Comparison of ENCODE assay signal across 12 cellular contexts in genomic region chr6:26202811-26203583, GRCh38.
DNase-seq lines count a peak whose midpoint lies in the region; ATAC-seq, FAIRE-seq and TF ChIP-seq lines count a peak whose summit lies in the region.
"Had no signal": no experiment of that assay in that cellular context is flagged by ENCODE, and none has a peak within 500 bp of the region (broad histone marks: within the 10 kb centered on the region; RNA-seq: fewer than 3 reads in every experiment).

No MANE protein-coding gene starts in this region.

- H3K9me3 ChIP-seq in GM23248 (ENCODE audit: low read depth) (no peaks in the 10 kb centered on the region), keratinocyte (ENCODE audit: control insufficient read depth, low read depth, low read length) (no peaks in the 10 kb centered on the region), heart right ventricle (no peaks in the 10 kb centered on the region)
- H3K9me3 ChIP-seq: body of pancreas had no signal

- TF ChIP-seq CTCF in VCaP (conservative IDR thresholded peaks at IDR 0.05): no peak
- TF ChIP-seq CTCF in keratinocyte (optimal IDR thresholded peaks at IDR 0.05 in 1 of 3, IDR thresholded peaks at IDR 0.05 in 1 of 3, conservative IDR thresholded peaks at IDR 0.05 in 1 of 3; ENCODE audit: extremely low read depth in 1 of 3, insufficient read depth in 2 of 3, low read length in 3 of 3): no peak
- TF ChIP-seq CTCF in heart right ventricle (IDR thresholded peaks at IDR 0.05): no peak

- no peaks in the 10 kb centered on the region for H3K9me2 ChIP-seq in GM23248 (ENCODE audit: insufficient read depth)

- no peak for ATAC-seq in heart right ventricle
- ATAC-seq: activated CD4-positive, CD25-positive, alpha-beta regulatory T cell treated with anti-CD3 and anti-CD28 coated beads, Interleukin-2, amount 50 U/mL, for 24 hours; body of pancreas had no signal

- intact Hi-C loops in heart right ventricle (cut with DNase I): no loop called here

- H3F3A ChIP-seq in GM23248 (ENCODE audit: insufficient read depth): peaks cover 47% of the 10 kb centered on the region

- H4K20me1 ChIP-seq in GM23248 (ENCODE audit: insufficient read depth): no peaks in the 10 kb centered on the region
- peaks cover 4% of the 10 kb centered on the region for H4K20me1 ChIP-seq in keratinocyte (ENCODE audit: control insufficient read depth, extremely low read depth, insufficient read depth, low read length)

- in situ Hi-C loops in GM23248 (cut with MboI): no loop called here

- H3K27ac ChIP-seq in ACC112 (ENCODE audit: low read depth, low read length) (peak overlapping the region; percentile 22), GM23248 (no peak overlapping the region), VCaP (peak overlapping the region; percentile 89; the same call in 1 of the 2 replicates), keratinocyte (ENCODE audit: control insufficient read depth, insufficient read depth, low read length) (no peak overlapping the region), caudate nucleus (ENCODE audit: low read depth, low read length) (no peak overlapping the region), heart right ventricle (peak overlapping the region in 1 of 10 donors; percentile 95)

- no peak for FAIRE-seq in keratinocyte (lab: Jason Lieb, UNC)
- FAIRE-seq: GM18507 had no signal

- DNase-seq in GM23248 (no peak), keratinocyte (ENCODE audit: low read depth, low spot score) (no peak), UCSD-AML1 (lab: John Stamatoyannopoulos, UW; ENCODE audit: unreplicated experiment) (no peak), caudate nucleus (lab: John Stamatoyannopoulos, UW) (no peak), mesenteric fat pad (ENCODE audit: low spot score) (no peak), heart right ventricle (no peak)
- DNase-seq: body of pancreas, NCI-H748 treated with DMSO at 0.1 percent for 48 hours had no signal

- H3K4me1 ChIP-seq in ACC112 (ENCODE audit: control insufficient read depth, insufficient read depth, low read length, unreplicated experiment) (peaks cover 4% of the 10 kb centered on the region), GM23248 (ENCODE audit: insufficient read depth) (0 out of 2 replicates have a peak, but pooled peaks cover 12% of the 10 kb centered on the region), keratinocyte (ENCODE audit: control insufficient read depth, extremely low read depth, insufficient read depth, low read length) (peaks cover 20% of the 10 kb centered on the region), heart right ventricle (peaks cover 0 to 68% (median 18%) of the 10 kb centered on the region in 9 donors)
- H3K4me1 ChIP-seq: body of pancreas had no signal

- H3K36me3 ChIP-seq in ACC112 (ENCODE audit: insufficient read depth, low read length) (no peaks in the 10 kb centered on the region), GM23248 (ENCODE audit: low read depth) (no peaks in the 10 kb centered on the region), keratinocyte (ENCODE audit: control insufficient read depth in 2 of 2, extremely low read depth in 1 of 2, insufficient read depth in 2 of 2, low read length in 2 of 2) (no peaks in the 10 kb centered on the region), heart right ventricle (no peaks in the 10 kb centered on the region)

- dilution Hi-C loops in keratinocyte (cut with MboI; ENCODE audit: extremely low pct_ligation_motif_present, low sequenced_read_pairs): no loop called here

- H3K4me3 ChIP-seq in ACC112 (ENCODE audit: low read depth, low read length): no peak overlapping the region
- no peak overlapping the region for H3K4me3 ChIP-seq in GM23248
- no peak overlapping the region for H3K4me3 ChIP-seq in keratinocyte (ENCODE audit: control insufficient read depth in 2 of 3, extremely low read depth in 1 of 3, insufficient read depth in 2 of 3, low read depth in 1 of 3, low read length in 3 of 3)
- no peak overlapping the region for H3K4me3 ChIP-seq in heart right ventricle
- H3K4me3 ChIP-seq: body of pancreas had no signal

- H3K79me2 ChIP-seq in ACC112 (ENCODE audit: control insufficient read depth, insufficient read depth, low read length, unreplicated experiment): peaks cover 8% of the 10 kb centered on the region
- H3K79me2 ChIP-seq in GM23248 (ENCODE audit: insufficient read depth): peaks cover 6% of the 10 kb centered on the region; the same call in 1 of the 2 replicates
- peaks cover 2% of the 10 kb centered on the region for H3K79me2 ChIP-seq in keratinocyte (ENCODE audit: control insufficient read depth, insufficient read depth, low read length)

- no peak overlapping the region for H3K4me2 ChIP-seq in GM23248 (ENCODE audit: unreplicated experiment)
- H3K4me2 ChIP-seq in keratinocyte (ENCODE audit: control insufficient read depth, extremely low read depth, insufficient read depth, low read depth, low read length): peak overlapping the region; percentile 84

- H3K27me3 ChIP-seq in ACC112 (ENCODE audit: insufficient read depth, low read length) (no peaks in the 10 kb centered on the region), GM23248 (replicated peaks; ENCODE audit: insufficient read depth) (no peaks in the 10 kb centered on the region), keratinocyte (ENCODE audit: control insufficient read depth, extremely low read depth, insufficient read depth, low read length) (no peaks in the 10 kb centered on the region), heart right ventricle (peaks cover 0 to 34% (median 0%) of the 10 kb centered on the region in 7 donors)

- no peak overlapping the region for H3K9ac ChIP-seq in GM23248
- no peak overlapping the region for H3K9ac ChIP-seq in keratinocyte (ENCODE audit: control insufficient read depth, extremely low read depth, insufficient read depth, low read length)

- 52 to 58% methylated on average over 8 of the region's 8 CpGs for WGBS in GM23248 (ENCODE audit: low coverage in 1 of 2, low lambda C conversion rate in 2 of 2, missing lambda C conversion rate in 2 of 2), 2 experiments
- WGBS in heart right ventricle, 2 donors: 69 to 76% methylated on average over 8 of the region's 8 CpGs

- H2AFZ ChIP-seq in ACC112 (ENCODE audit: low read length, unreplicated experiment): no peak overlapping the region
- peak overlapping the region; percentile 94 for H2AFZ ChIP-seq in GM23248
- H2AFZ ChIP-seq in keratinocyte (ENCODE audit: control insufficient read depth, low read length): no peak overlapping the region

- H3K9me1 ChIP-seq in keratinocyte (ENCODE audit: control insufficient read depth, extremely low read depth, insufficient read depth, low read length): no peaks in the 10 kb centered on the region

Comparison
In these comparisons a context has a peak if more than half of its experiments do, and no peak if none do; other contexts are left out.
1. H3K27ac ChIP-seq: peak in ACC112 (single experiment) and VCaP (single experiment); none in GM23248 (single experiment), keratinocyte (single experiment) and caudate nucleus (single experiment).